In genomic region chr2:26068602-26069298, GRCh38 we compare ENCODE assay signal across 1 cellular context.
TF ChIP-seq lines count a peak whose summit lies in the region.

No MANE protein-coding gene starts in this region.

TF ChIP-seq in K562, 482 proteins besides CTCF, POLR2A, EP300 and RAD21 (continued from another document and continues in another):
- TF ChIP-seq ZBTB33 (CRISPR knock-in tag; IDR thresholded peaks at IDR 0.05) (no peak), ARHGAP35 (IDR thresholded peaks at IDR 0.05; ENCODE audit: partially characterized antibody) (no peak), ZNF318 (IDR thresholded peaks at IDR 0.05; ENCODE audit: borderline replicate concordance in 1 of 2, low read depth in 1 of 2) (peak in 1 of 2 experiments; percentile 87; a peak in 2 of 4 replicates), HMBOX1 (IDR thresholded peaks at IDR 0.05) (peak; percentile 100), UBTF (IDR thresholded peaks at IDR 0.05; ENCODE audit: borderline replicate concordance in 1 of 2, low read depth in 2 of 2, low read length in 2 of 2) (no peak), ZNF584 (CRISPR knock-in tag; IDR thresholded peaks at IDR 0.05; ENCODE audit: low read depth) (no peak), CHAMP1 (IDR thresholded peaks at IDR 0.05) (peak; percentile 77), ZNF740 (CRISPR knock-in tag; IDR thresholded peaks at IDR 0.05) (no peak), ZNF740 (tag; IDR thresholded peaks at IDR 0.05) (no peak), HOMEZ (CRISPR knock-in tag; IDR thresholded peaks at IDR 0.05) (no peak), ZNF140 (CRISPR knock-in tag; IDR thresholded peaks at IDR 0.05) (no peak), ZNF551 (CRISPR knock-in tag; IDR thresholded peaks at IDR 0.05) (no peak), SMARCC2 (IDR thresholded peaks at IDR 0.05; ENCODE audit: low read depth) (peak; percentile 93), ETV5 (CRISPR knock-in tag; IDR thresholded peaks at IDR 0.05; ENCODE audit: low read depth) (peak; percentile 80; the same call in 1 of the 2 replicates), SIN3A (IDR thresholded peaks at IDR 0.05; ENCODE audit: borderline replicate concordance in 2 of 2, control insufficient read depth in 1 of 2, low read depth in 2 of 2, low read length in 2 of 2) (no peak), ZNF395 (CRISPR knock-in tag; IDR thresholded peaks at IDR 0.05) (no peak; the same call in 1 of the 2 replicates), HDAC2 (IDR thresholded peaks at IDR 0.05) (peak; percentile 88), PTBP1 (IDR thresholded peaks at IDR 0.05; ENCODE audit: low read depth, low read length) (no peak), FOXP1 (CRISPR knock-in tag; IDR thresholded peaks at IDR 0.05) (no peak), SPI1 (IDR thresholded peaks at IDR 0.05; ENCODE audit: borderline replicate concordance, low read depth, low read length) (no peak), CBFA2T2 (conservative IDR thresholded peaks at IDR 0.05) (peak; percentile 93), CXXC5 (CRISPR knock-in tag; IDR thresholded peaks at IDR 0.05) (peak; percentile 65), ILF3 (IDR thresholded peaks at IDR 0.05; ENCODE audit: borderline replicate concordance) (no peak), PTTG1 (tag; IDR thresholded peaks at IDR 0.05; ENCODE audit: low read depth) (no peak), ARID2 (IDR thresholded peaks at IDR 0.05) (no peak), IRF1 (CRISPR knock-in tag; IDR thresholded peaks at IDR 0.05; ENCODE audit: borderline replicate concordance) (no peak), JUNB (CRISPR knock-in tag; conservative IDR thresholded peaks at IDR 0.05) (no peak), GTF2B (IDR thresholded peaks at IDR 0.05; ENCODE audit: extremely low read depth, insufficient read length) (no peak), ZNF282 (CRISPR knock-in tag; IDR thresholded peaks at IDR 0.05) (no peak), ZNF589 (CRISPR knock-in tag; IDR thresholded peaks at IDR 0.05; ENCODE audit: low read depth) (peak; percentile 72; the same call in 1 of the 2 replicates), PHB (CRISPR knock-in tag; IDR thresholded peaks at IDR 0.05) (no peak), ZNF764 (CRISPR knock-in tag; IDR thresholded peaks at IDR 0.05; ENCODE audit: low read depth) (no peak), TBP (optimal IDR thresholded peaks at IDR 0.05; ENCODE audit: low read depth, low read length) (peak; percentile 13), CBX1 (IDR thresholded peaks at IDR 0.05; ENCODE audit: low read depth) (no peak), USF2 (CRISPR knock-in tag; IDR thresholded peaks at IDR 0.05) (no peak)
